ENCODE assay signal across 23 cellular contexts in the genomic region with DNA sequence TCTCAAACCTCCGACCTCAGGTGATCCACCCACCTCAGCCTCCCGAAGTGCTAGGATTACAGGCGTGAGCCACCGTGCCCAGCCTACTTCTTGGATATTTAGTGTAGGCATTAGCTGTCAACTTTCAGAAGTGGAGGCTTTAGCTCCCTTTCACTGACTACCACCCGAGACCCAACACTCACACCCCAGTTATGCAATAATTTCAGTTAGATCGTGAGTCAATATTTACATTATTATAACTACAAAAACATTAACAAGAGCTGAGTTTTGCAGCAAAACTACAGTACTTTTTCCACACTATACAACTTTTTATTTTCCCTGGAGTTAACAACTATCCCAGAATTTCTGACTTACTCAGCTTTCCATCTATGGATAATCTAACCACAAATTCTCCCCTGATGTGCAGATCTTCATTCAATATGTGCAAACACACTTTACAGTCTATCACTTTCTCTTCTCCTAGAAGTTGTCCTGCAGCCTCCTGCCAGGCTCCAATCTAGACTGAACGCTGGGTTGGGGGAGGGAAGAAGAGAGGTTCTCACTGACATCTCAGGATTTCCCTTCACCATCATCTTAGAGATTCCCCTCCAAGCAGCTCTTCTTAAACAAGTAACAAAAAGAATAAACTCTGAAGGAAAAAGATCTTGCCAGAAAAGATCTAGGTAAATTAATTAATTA. TPM values are rescaled to one million over a fixed set of nuclear protein-coding genes. Genes with fewer than 3 reads are reported as not detected.
DNase-seq lines count a peak whose midpoint lies in the region; ATAC-seq and TF ChIP-seq lines count a peak whose summit lies in the region.
"Had no signal": no experiment of that assay in that cellular context is flagged by ENCODE, and none has a peak within 500 bp of the region (broad histone marks: within the 10 kb centered on the region; RNA-seq: fewer than 3 reads in every experiment).

No MANE protein-coding gene starts in this region.

- no peak overlapping the region for H2AFZ ChIP-seq in SK-N-SH (ENCODE audit: low read depth)

- H3K9me3 Mint-ChIP-seq in natural killer cell treated with Interleukin-12 subunit alpha and Interleukin-12 subunit beta and Interleukin-15 and Interleukin-18, amount 100 ng/mL, for 72 hours: no peaks in the 10 kb centered on the region
- H3K9me3 Mint-ChIP-seq: activated CD4-positive, alpha-beta memory T cell treated with anti-CD3 and anti-CD28 coated beads for 36 hours; T-helper 2 cell treated with Interferon-gamma antibody and Interleukin-4, amounts not matched to agents 5 μg/mL and 100 μg/mL, for 36 hours had no signal

- H3K4me3 Mint-ChIP-seq in natural killer cell treated with Interleukin-12 subunit alpha and Interleukin-12 subunit beta and Interleukin-15 and Interleukin-18, amount 100 ng/mL, for 72 hours: no peak overlapping the region
- H3K4me3 Mint-ChIP-seq: activated CD4-positive, alpha-beta memory T cell treated with anti-CD3 and anti-CD28 coated beads for 36 hours; CD14-positive monocyte; T-helper 2 cell treated with Interferon-gamma antibody and Interleukin-4, amounts not matched to agents 5 μg/mL and 100 μg/mL, for 36 hours; WTC11 had no signal

- TF ChIP-seq EP300 in SK-N-SH (IDR thresholded peaks at IDR 0.05; ENCODE audit: borderline replicate concordance in 1 of 2, low read depth in 1 of 2, low read length in 1 of 2): no peak

- H3K4me2 ChIP-seq in SK-N-SH: no peak overlapping the region

- no peaks in the 10 kb centered on the region for H3K36me3 Mint-ChIP-seq in natural killer cell treated with Interleukin-12 subunit alpha and Interleukin-12 subunit beta and Interleukin-15 and Interleukin-18, amount 100 ng/mL, for 72 hours
- H3K36me3 Mint-ChIP-seq: activated CD4-positive, alpha-beta memory T cell treated with anti-CD3 and anti-CD28 coated beads for 36 hours had no signal

- no peak overlapping the region for H3K9ac ChIP-seq in SK-N-SH

- no peaks in the 10 kb centered on the region for H3K79me2 ChIP-seq in SK-N-SH (ENCODE audit: insufficient read depth)

- H3K36me3 ChIP-seq in left ventricle myocardium inferior (no peaks in the 10 kb centered on the region), SK-N-SH (replicated peaks in 1 of 2; ENCODE audit: control insufficient read depth in 1 of 2, insufficient read depth in 2 of 2, low read length in 1 of 2) (no peaks in the 10 kb centered on the region)
- H3K36me3 ChIP-seq: esophagus muscularis mucosa, neutrophil, uterus had no signal

- 82% methylated on average over 7 of the region's 7 CpGs for WGBS in right cardiac atrium
- 82% methylated on average over 7 of the region's 7 CpGs for WGBS in SK-N-SH (ENCODE audit: low lambda C conversion rate)

- H4K20me1 ChIP-seq in SK-N-SH (ENCODE audit: insufficient read depth): no peaks in the 10 kb centered on the region

- no peaks in the 10 kb centered on the region for H3F3A ChIP-seq in SK-N-SH (replicated peaks; ENCODE audit: insufficient read depth)

- H3K9me2 ChIP-seq in SK-N-SH: no peaks in the 10 kb centered on the region

- intact Hi-C loops in left ventricle myocardium inferior (cut with micrococcal nuclease): no loop called here
- intact Hi-C loops in right cardiac atrium (cut with DNase I): no loop called here

- peak overlapping the region; percentile 42 for H3K4me3 ChIP-seq in left ventricle myocardium inferior
- H3K4me3 ChIP-seq in right cardiac atrium (ENCODE audit: low read length): no peak overlapping the region
- 0 out of 2 replicates have a peak overlapping the region, but pooled peaks have one; percentile 10 for H3K4me3 ChIP-seq in WI38 (ENCODE audit: low read depth, low read length)
- no peak overlapping the region for H3K4me3 ChIP-seq in SK-N-SH (ENCODE audit: low read depth in 2 of 2, low read length in 1 of 2)
- H3K4me3 ChIP-seq: esophagus muscularis mucosa, uterus had no signal

- CTCF ChIA-PET in SK-N-SH (lab: Yijun Ruan, JAX): interaction anchor here (1.8 kb wide), 1 partner anchor 104 kb away, joined by 9 read pairs; no protein-coding TSS in a partner anchor

- TF ChIP-seq CTCF in left ventricle myocardium inferior (IDR thresholded peaks at IDR 0.05; ENCODE audit: borderline replicate concordance): no peak
- TF ChIP-seq CTCF in WI38 (IDR thresholded peaks at IDR 0.05; ENCODE audit: low read depth, low read length): no peak
- TF ChIP-seq CTCF in SK-N-SH (IDR thresholded peaks at IDR 0.05): no peak

- no peak for ATAC-seq in right cardiac atrium
- no peak for ATAC-seq in natural killer cell treated with Interleukin-12 subunit alpha and Interleukin-12 subunit beta and Interleukin-15 and Interleukin-18, amount 100 ng/mL, for 72 hours
- ATAC-seq: SK-N-SH treated with all-trans-retinoic acid at 6 μM for 48 hours, WTC11 had no signal

- H3K27ac Mint-ChIP-seq in natural killer cell treated with Interleukin-12 subunit alpha and Interleukin-12 subunit beta and Interleukin-15 and Interleukin-18, amount 100 ng/mL, for 72 hours: no peak overlapping the region
- H3K27ac Mint-ChIP-seq: activated CD4-positive, alpha-beta memory T cell treated with anti-CD3 and anti-CD28 coated beads for 36 hours; T-helper 2 cell treated with Interferon-gamma antibody and Interleukin-4, amounts not matched to agents 5 μg/mL and 100 μg/mL, for 36 hours; WTC11 had no signal

- H3K27me3 ChIP-seq in left ventricle myocardium inferior (ENCODE audit: low read depth) (no peaks in the 10 kb centered on the region), right cardiac atrium (ENCODE audit: control insufficient read depth, insufficient read depth) (no peaks in the 10 kb centered on the region), SK-N-SH (ENCODE audit: insufficient read depth) (no peaks in the 10 kb centered on the region; the same call in 1 of the 2 replicates)
- H3K27me3 ChIP-seq: esophagus muscularis mucosa, uterus had no signal

- H3K4me1 Mint-ChIP-seq in natural killer cell treated with Interleukin-12 subunit alpha and Interleukin-12 subunit beta and Interleukin-15 and Interleukin-18, amount 100 ng/mL, for 72 hours (ENCODE audit: low read depth in 2 of 2): no peaks in the 10 kb centered on the region

- TF ChIP-seq RAD21 in SK-N-SH (IDR thresholded peaks at IDR 0.05; ENCODE audit: low read length): no peak

- POLR2A ChIA-PET in SK-N-SH (lab: Yijun Ruan, JAX): interaction anchor here (1.4 kb wide), 1 partner anchor 9 kb away, joined by 3 read pairs; no protein-coding TSS in a partner anchor

- H3K27ac ChIP-seq in left ventricle myocardium inferior (replicated peaks) (peak overlapping the region; percentile 74), right cardiac atrium (ENCODE audit: low read length) (no peak overlapping the region), SK-N-SH (ENCODE audit: low read depth in 2 of 2, low read length in 1 of 2) (no peak overlapping the region)
- H3K27ac ChIP-seq: esophagus muscularis mucosa, neutrophil, uterus had no signal

- H3K9me3 ChIP-seq in left ventricle myocardium inferior (replicated peaks) (no peaks in the 10 kb centered on the region), right cardiac atrium (ENCODE audit: control insufficient read depth, low read length) (no peaks in the 10 kb centered on the region), SK-N-SH (no peaks in the 10 kb centered on the region)
- H3K9me3 ChIP-seq: esophagus muscularis mucosa, neutrophil, uterus had no signal

- peaks cover 68% of the 10 kb centered on the region for H3K4me1 ChIP-seq in left ventricle myocardium inferior
- H3K4me1 ChIP-seq in right cardiac atrium (ENCODE audit: control insufficient read depth, insufficient read depth, low read length): peaks cover 16% of the 10 kb centered on the region
- peaks cover 0 to 6% of the 10 kb centered on the region in 2 experiments; a peak in 1 of 4 replicates for H3K4me1 ChIP-seq in SK-N-SH (ENCODE audit: control insufficient read depth in 1 of 2, insufficient read depth in 2 of 2, low read depth in 1 of 2, low read length in 1 of 2)
- H3K4me1 ChIP-seq: uterus had no signal

- peaks cover 43 to 60% of the 10 kb centered on the region in 2 donors for H3K27me3 Mint-ChIP-seq in natural killer cell treated with Interleukin-12 subunit alpha and Interleukin-12 subunit beta and Interleukin-15 and Interleukin-18, amount 100 ng/mL, for 72 hours

- no peak for DNase-seq in left ventricle myocardium inferior
- no peak for DNase-seq in right cardiac atrium
- DNase-seq in iris pigment epithelial cell (ENCODE audit: low read depth): peak; percentile 37
- no peak for DNase-seq in activated CD4-positive, alpha-beta T cell treated with anti-CD3 and anti-CD28 coated beads for 4 hours
- no peak for DNase-seq in natural killer cell treated with Interleukin-12 subunit alpha and Interleukin-12 subunit beta and Interleukin-15 and Interleukin-18, amount 100 ng/mL, for 72 hours (ENCODE audit: low spot score)
- no peak for DNase-seq in SK-N-SH
- no peak for DNase-seq in middle frontal gyrus (ENCODE audit: extremely low spot score, low spot score)
- DNase-seq: activated CD4-positive, alpha-beta memory T cell treated with anti-CD3 and anti-CD28 coated beads for 36 hours; activated naive CD4-positive, alpha-beta T cell; activated T-cell treated with anti-CD3 and anti-CD28 coated beads for 4 hours; cerebellar nuclear complex; effector CD8-positive, alpha-beta T cell; glutamatergic neuron; retina; stimulated activated CD4-positive, alpha-beta T cell treated with anti-CD3 and anti-CD28 coated beads, Interleukin-15, amount 100 ng/mL, for 24 hours; uterus had no signal

TF ChIP-seq in SK-N-SH, 30 proteins besides CTCF, POLR2A, EP300 and RAD21:
- TF ChIP-seq GATA2 (CRISPR knock-in tag; IDR thresholded peaks at IDR 0.05): no peak
TF ChIP-seq in SK-N-SH: peak in this region for 0.

RNA-seq across cellular contexts. Expression of gene TBC1D8, which starts 10.1 kb away (rescaled TPM):
- 45.0 TPM for total RNA-seq in left ventricle myocardium inferior
- total RNA-seq in right cardiac atrium: 10 to 100 TPM; 42.3 to 79.5 (median 52.2) TPM
- polyA plus RNA-seq in right cardiac atrium: 36.4 TPM
- total RNA-seq in natural killer cell treated with Interleukin-12 subunit alpha and Interleukin-12 subunit beta and Interleukin-15 and Interleukin-18, amount 100 ng/mL, for 72 hours: under 1 TPM; 0.29 to 0.56 TPM
- 5.3 and 7.0 TPM in 2 replicates for polyA plus RNA-seq in SK-N-SH (2012; rRNA removed)
- 1.9 and 2.9 TPM in 2 replicates for polyA plus RNA-seq in SK-N-SH (2012; cell fraction: cytosol; rRNA removed)
- polyA plus RNA-seq in SK-N-SH (2012; cell fraction: nucleus; rRNA removed): 18.3 and 25.3 TPM in 2 replicates

Comparison
In these comparisons a context has a peak if more than half of its experiments do, and no peak if none do; other contexts are left out.
1. H3K4me3 ChIP-seq: peak in left ventricle myocardium inferior (single experiment) and WI38 (single experiment); none in right cardiac atrium (single experiment) and SK-N-SH (0 of 2).
2. RNA of gene TBC1D8, which starts 10.1 kb away (total RNA-seq): 42.3 to 79.5 TPM in right cardiac atrium and 45.0 TPM in left ventricle myocardium inferior (single experiment); 0.29 to 0.56 TPM in natural killer cell treated with Interleukin-12 subunit alpha and Interleukin-12 subunit beta and Interleukin-15 and Interleukin-18, amount 100 ng/mL, for 72 hours; every median in the first group is over 10 times any median in the second.